In genomic region chr7:144835668-144836544, GRCh38 we compare ENCODE assay signal across 1 cellular context.
TF ChIP-seq lines count a peak whose summit lies in the region.

TSS of gene TPK1 (minus strand) at chr7:144836053. CDS start at chr7:144835602, 451 bp downstream.

TF ChIP-seq in K562, 482 proteins besides CTCF, POLR2A, EP300 and RAD21 (continued from another document and continues in another):
- peak; percentile 81 for TF ChIP-seq CEBPG (CRISPR knock-in tag; IDR thresholded peaks at IDR 0.05)
- peak; percentile 64 to 86; a peak in 2 of 4 replicates for TF ChIP-seq CEBPG (tag; conservative IDR thresholded peaks at IDR 0.05 in 1 of 2, IDR thresholded peaks at IDR 0.05 in 1 of 2)
- no peak for TF ChIP-seq SMC3 (conservative IDR thresholded peaks at IDR 0.05; ENCODE audit: insufficient read depth, low read depth, low read length)
- TF ChIP-seq ZNF408 (CRISPR knock-in tag; IDR thresholded peaks at IDR 0.05; ENCODE audit: low read depth), result no peak
- peak; percentile 63; the same call in 1 of the 2 replicates for TF ChIP-seq ZKSCAN1 (IDR thresholded peaks at IDR 0.05; ENCODE audit: low read depth, low read length)
- TF ChIP-seq POLR3G (IDR thresholded peaks at IDR 0.05; ENCODE audit: extremely low read depth, insufficient read length, insufficient replicate concordance), result no peak
- 0 out of 2 replicates have a peak, but pooled peaks have one; percentile 17 for TF ChIP-seq ERF (CRISPR knock-in tag; IDR thresholded peaks at IDR 0.05)
- TF ChIP-seq NR4A1 (CRISPR knock-in tag; IDR thresholded peaks at IDR 0.05), result peak; percentile 21; the same call in 1 of the 2 replicates
- no peak for TF ChIP-seq NR4A1 (tag; IDR thresholded peaks at IDR 0.05)
- TF ChIP-seq TEAD2 (tag; IDR thresholded peaks at IDR 0.05), result peak; percentile 9; the same call in 1 of the 2 replicates
- TF ChIP-seq SRF (CRISPR knock-in tag; IDR thresholded peaks at IDR 0.05), result peak in 1 of 2 experiments; percentile 39; a peak in 2 of 4 replicates
- peak in 1 of 2 experiments; percentile 89; a peak in 3 of 4 replicates for TF ChIP-seq UBTF (IDR thresholded peaks at IDR 0.05; ENCODE audit: borderline replicate concordance in 1 of 2, low read depth in 2 of 2, low read length in 2 of 2)
- TF ChIP-seq SRSF9 (IDR thresholded peaks at IDR 0.05; ENCODE audit: borderline replicate concordance, low read depth, low read length), result no peak
- TF ChIP-seq KLF10 (CRISPR knock-in tag; IDR thresholded peaks at IDR 0.05), result no peak
- TF ChIP-seq ZNF431 (CRISPR knock-in tag; IDR thresholded peaks at IDR 0.05), result 0 out of 2 replicates have a peak, but pooled peaks have one; percentile 53
- no peak for TF ChIP-seq ZNF707 (CRISPR knock-in tag; conservative IDR thresholded peaks at IDR 0.05)
- TF ChIP-seq ZNF140 (CRISPR knock-in tag; IDR thresholded peaks at IDR 0.05), result no peak
- no peak for TF ChIP-seq TFE3 (CRISPR knock-in tag; IDR thresholded peaks at IDR 0.05)
- TF ChIP-seq NR0B1 (IDR thresholded peaks at IDR 0.05; ENCODE audit: partially characterized antibody), result no peak
- no peak for TF ChIP-seq ZNF717 (CRISPR knock-in tag; IDR thresholded peaks at IDR 0.05)
- TF ChIP-seq MBD1 (CRISPR knock-in tag; IDR thresholded peaks at IDR 0.05), result no peak
- TF ChIP-seq ZBTB1 (CRISPR knock-in tag; IDR thresholded peaks at IDR 0.05; ENCODE audit: borderline replicate concordance, low read depth), result 0 out of 2 replicates have a peak, but pooled peaks have one; percentile 42
- no peak for TF ChIP-seq SAFB2 (IDR thresholded peaks at IDR 0.05; ENCODE audit: borderline replicate concordance, low read depth, low read length, severe bottlenecking)
- TF ChIP-seq CREB5 (CRISPR knock-in tag; IDR thresholded peaks at IDR 0.05), result 0 out of 2 replicates have a peak, but pooled peaks have one; percentile 63
- peak; percentile 77 for TF ChIP-seq ZNF511 (CRISPR knock-in tag; IDR thresholded peaks at IDR 0.05)
- peak in 1 of 2 experiments; percentile 73; a peak in 1 of 4 replicates for TF ChIP-seq TBL1XR1 (IDR thresholded peaks at IDR 0.05; ENCODE audit: low read length in 2 of 2)
- no peak for TF ChIP-seq PBX2 (CRISPR knock-in tag; IDR thresholded peaks at IDR 0.05; ENCODE audit: low read depth)
- no peak for TF ChIP-seq PBX2 (tag; conservative IDR thresholded peaks at IDR 0.05; ENCODE audit: low read depth)
- TF ChIP-seq CBFA2T3 (IDR thresholded peaks at IDR 0.05), result no peak
- TF ChIP-seq NFE2L1 (tag; IDR thresholded peaks at IDR 0.05; ENCODE audit: borderline replicate concordance, low read depth), result no peak
- no peak for TF ChIP-seq ELK1 (CRISPR knock-in tag; IDR thresholded peaks at IDR 0.05)
- peak; percentile 89 for TF ChIP-seq CEBPB (tag; IDR thresholded peaks at IDR 0.05)
- TF ChIP-seq MEF2A (IDR thresholded peaks at IDR 0.05; ENCODE audit: control insufficient read depth, low read depth, low read length), result no peak
- no peak for TF ChIP-seq ZNF77 (CRISPR knock-in tag; IDR thresholded peaks at IDR 0.05)
- TF ChIP-seq CBFA2T2 (conservative IDR thresholded peaks at IDR 0.05), result no peak
- no peak for TF ChIP-seq ZNF589 (CRISPR knock-in tag; IDR thresholded peaks at IDR 0.05; ENCODE audit: low read depth)
- no peak for TF ChIP-seq RERE (CRISPR knock-in tag; IDR thresholded peaks at IDR 0.05; ENCODE audit: borderline replicate concordance)
- peak; percentile 100 for TF ChIP-seq ETV1 (tag; conservative IDR thresholded peaks at IDR 0.05; ENCODE audit: low read depth)
- peak; percentile 59; the same call in 1 of the 2 replicates for TF ChIP-seq FOXJ2 (tag; IDR thresholded peaks at IDR 0.05)
- TF ChIP-seq BCOR (IDR thresholded peaks at IDR 0.05), result peak; percentile 96
- no peak for TF ChIP-seq NFXL1 (CRISPR knock-in tag; IDR thresholded peaks at IDR 0.05)
- TF ChIP-seq SP1 (CRISPR knock-in tag; IDR thresholded peaks at IDR 0.05), result peak; percentile 86
- no peak for TF ChIP-seq NCOA2 (IDR thresholded peaks at IDR 0.05; ENCODE audit: partially characterized antibody in 2 of 2)
- TF ChIP-seq CREB1 (IDR thresholded peaks at IDR 0.05), result peak; percentile 46
- peak; percentile 78 for TF ChIP-seq CREB1 (CRISPR knock-in tag; IDR thresholded peaks at IDR 0.05)
- TF ChIP-seq DDX20 (tag; IDR thresholded peaks at IDR 0.05; ENCODE audit: low read depth), result no peak
